In the genomic region with DNA sequence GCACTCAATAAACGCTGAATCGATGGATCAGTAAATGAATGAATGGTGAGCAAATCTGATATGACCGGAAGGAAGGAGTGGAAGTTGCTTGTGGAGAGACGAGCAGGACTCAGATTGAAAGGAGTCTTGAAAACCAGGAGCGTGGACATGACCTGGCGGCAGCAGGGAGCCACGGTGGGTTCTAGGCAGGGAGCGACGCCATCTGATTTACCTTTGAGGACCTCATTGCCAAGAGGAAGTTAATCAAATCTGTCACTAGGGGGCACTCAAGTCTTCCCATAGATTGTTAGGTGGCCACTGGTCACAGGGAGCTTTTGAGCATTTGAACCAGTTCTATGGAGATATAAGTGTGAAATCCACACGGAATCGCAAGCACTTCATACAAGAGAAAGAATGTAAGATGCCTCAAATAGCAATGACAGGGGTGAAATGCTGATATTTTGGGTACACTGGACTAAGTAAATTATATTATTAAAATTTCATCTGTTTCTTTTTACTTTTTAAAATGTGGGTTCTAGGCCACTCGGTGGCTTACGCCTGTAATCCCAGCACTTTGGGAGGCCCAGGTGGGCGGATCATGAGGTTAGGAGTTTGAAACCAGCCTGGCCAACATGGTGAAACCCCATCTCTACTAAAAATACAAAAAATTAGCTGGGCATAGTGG, we compare ENCODE assay signal across 8 cellular contexts. TPM values are rescaled to one million over a fixed set of nuclear protein-coding genes. Genes with fewer than 3 reads are reported as not detected.
A peak's percentile ranks its signal among the peaks of the same experiment; 100 is the strongest.
DNase-seq lines count a peak whose midpoint lies in the region; ATAC-seq, FAIRE-seq and TF ChIP-seq lines count a peak whose summit lies in the region.

No MANE protein-coding gene starts in this region.

- H3K4me1 ChIP-seq in kidney (ENCODE audit: control insufficient read depth in 1 of 2, insufficient read depth in 1 of 2, low read depth in 1 of 2, low read length in 2 of 2) = peaks cover 0 to 6% of the 10 kb centered on the region in 2 donors

- no peaks in the 10 kb centered on the region for H3K9me3 Mint-ChIP-seq in T-helper 2 cell treated with Interferon-gamma antibody and Interleukin-4, amounts not matched to agents 5 μg/mL and 100 μg/mL, for 36 hours

- H3K36me3 ChIP-seq in bronchial epithelial cell (ENCODE audit: control insufficient read depth, insufficient read depth, low read length) = no peaks in the 10 kb centered on the region
- H3K36me3 ChIP-seq in kidney (ENCODE audit: control insufficient read depth in 1 of 2, insufficient read depth in 2 of 2, low read length in 2 of 2) = no peaks in the 10 kb centered on the region

- H3K27me3 Mint-ChIP-seq in T-helper 2 cell treated with Interferon-gamma antibody and Interleukin-4, amounts not matched to agents 5 μg/mL and 100 μg/mL, for 36 hours (ENCODE audit: low read depth) = peaks cover 13% of the 10 kb centered on the region

- intact Hi-C loops in kidney (cut with DNase I) = no loop called here

- no peaks in the 10 kb centered on the region for H3K27me3 ChIP-seq in bronchial epithelial cell (ENCODE audit: control insufficient read depth, insufficient read depth, low read length)

- H3K27ac Mint-ChIP-seq in T-helper 2 cell treated with Interferon-gamma antibody and Interleukin-4, amounts not matched to agents 5 μg/mL and 100 μg/mL, for 36 hours = no peak overlapping the region

- no peaks in the 10 kb centered on the region for H3K36me3 Mint-ChIP-seq in T-helper 2 cell treated with Interferon-gamma antibody and Interleukin-4, amounts not matched to agents 5 μg/mL and 100 μg/mL, for 36 hours (ENCODE audit: low read depth)

- no peak for FAIRE-seq in bronchial epithelial cell (lab: Jason Lieb, UNC)
- no peak for FAIRE-seq in kidney (lab: Jason Lieb, UNC)

- DNase-seq in A172 (ENCODE audit: low spot score) = peak; percentile 86
- peak; percentile 13 to 35 for DNase-seq in NCI-H1930 (lab: John Stamatoyannopoulos, UW)
- DNase-seq in T-helper 2 cell treated with Interferon-gamma antibody and Interleukin-4, amounts not matched to agents 5 μg/mL and 100 μg/mL, for 36 hours (ENCODE audit: low spot score) = peak; percentile 43
- DNase-seq in bronchial epithelial cell (ENCODE audit: low read depth) = peak; percentile 54
- DNase-seq in kidney = no peak
- peak; percentile 10 for DNase-seq in stimulated activated CD8-positive, alpha-beta memory T cell treated with anti-CD3 and anti-CD28 coated beads, Interleukin-15, amount 100 ng/mL, for 1 hour (ENCODE audit: low read depth)

- no peak overlapping the region for H3K4me3 Mint-ChIP-seq in T-helper 2 cell treated with Interferon-gamma antibody and Interleukin-4, amounts not matched to agents 5 μg/mL and 100 μg/mL, for 36 hours

- H3K27ac ChIP-seq in kidney (ENCODE audit: low read depth in 2 of 2, low read length in 2 of 2) = no peak overlapping the region

- H3K4me1 Mint-ChIP-seq in T-helper 2 cell treated with Interferon-gamma antibody and Interleukin-4, amounts not matched to agents 5 μg/mL and 100 μg/mL, for 36 hours (ENCODE audit: low read depth) = peaks cover 4% of the 10 kb centered on the region

- no peak overlapping the region for H3K9ac ChIP-seq in kidney (ENCODE audit: low read length in 2 of 2)

- no peak for ATAC-seq in GM21576 (IDR thresholded peaks at IDR 0.05; ENCODE audit: unreplicated experiment)

- no peaks in the 10 kb centered on the region for H3K9me3 ChIP-seq in kidney (ENCODE audit: control insufficient read depth in 1 of 2, low read length in 2 of 2)

- H3K4me3 ChIP-seq in bronchial epithelial cell (ENCODE audit: low read depth, low read length) (no peak overlapping the region), kidney (ENCODE audit: low read length in 2 of 2) (no peak overlapping the region)

- TF ChIP-seq CTCF in GM12872 (IDR thresholded peaks at IDR 0.05; ENCODE audit: insufficient read depth, low read depth, low read length) = peak; percentile 73
- TF ChIP-seq CTCF in bronchial epithelial cell (IDR thresholded peaks at IDR 0.05; ENCODE audit: insufficient read depth, low read length, severe bottlenecking) = peak; percentile 58
- peak; percentile 70 for TF ChIP-seq CTCF in kidney (IDR thresholded peaks at IDR 0.05; ENCODE audit: borderline replicate concordance, extremely low read depth, insufficient read depth)

RNA-seq across cellular contexts. Expression of a gene that starts 9.2 kb away (rescaled TPM):
- 0.62 TPM in 1 of 2 replicates, not detected in the other for total RNA-seq in A172 (2014; rRNA removed; shearing (Covaris generic))
- total RNA-seq in bronchial epithelial cell (not detected in 2 replicates), kidney (0.44 TPM)
- 0.56 TPM for polyA plus RNA-seq in kidney (ENCODE audit: insufficient read depth, low read depth, low replicate concordance)

RNA-seq across cellular contexts. Expression of a gene that starts 50.6 kb away (rescaled TPM):
- total RNA-seq in A172 (2014; rRNA removed; shearing (Covaris generic)) = 18.3 and 19.7 TPM in 2 replicates
- total RNA-seq in bronchial epithelial cell = 2.1 and 7.4 TPM in 2 replicates
- 36.5 TPM for total RNA-seq in kidney
- polyA plus RNA-seq in kidney (ENCODE audit: insufficient read depth, low read depth, low replicate concordance) = 65.5 TPM
